16 cellular contexts compared by ENCODE assay signal in the genomic region with DNA sequence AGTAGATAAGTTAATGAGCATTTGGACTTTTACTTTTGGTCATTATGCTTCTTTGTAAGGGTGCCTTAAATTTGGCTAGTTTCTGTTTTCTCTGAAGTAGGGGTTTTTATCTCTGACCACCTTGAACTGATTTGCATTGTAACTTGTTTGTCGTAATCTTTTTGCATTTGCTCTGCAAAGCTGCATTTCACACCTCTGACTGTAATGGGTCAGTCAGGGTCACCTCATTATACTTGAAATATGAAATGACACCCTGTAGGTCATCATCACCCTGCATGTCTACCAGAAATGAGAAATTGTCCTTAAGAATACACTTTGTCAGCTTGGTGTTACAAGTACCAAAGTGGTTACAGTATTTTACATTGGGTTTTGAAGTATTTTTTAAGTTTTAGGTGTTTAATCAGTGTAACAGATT.
DNase-seq lines count a peak whose midpoint lies in the region; ATAC-seq lines count a peak whose summit lies in the region.
"Had no signal": no experiment of that assay in that cellular context is flagged by ENCODE, and none has a peak within 500 bp of the region (broad histone marks: within the 10 kb centered on the region; RNA-seq: fewer than 3 reads in every experiment).

No MANE protein-coding gene starts in this region.

- peak; percentile 45 for DNase-seq in mesendoderm
- no peak for DNase-seq in activated naive CD8-positive, alpha-beta T cell treated with anti-CD3 and anti-CD28 coated beads, Interleukin-2, amount 50 U/mL, for 24 hours
- DNase-seq in central memory CD4-positive, alpha-beta T cell: no peak
- no peak for DNase-seq in activated T-helper 2 cell treated with anti-CD3 and anti-CD28 coated beads, Interferon-gamma antibody, Interleukin-2, Interleukin-4, amounts not matched to agents 10 μg/mL and 5 μg/mL and 100 μg/mL, durations not matched to agents 14 hours and 24 hours and 36 hours (ENCODE audit: low spot score)
- DNase-seq: activated CD4-positive, alpha-beta T cell treated with anti-CD3 and anti-CD28 coated beads for 48 hours; body of pancreas; CD4-positive, alpha-beta memory T cell; KBM-7; NCI-H2029 treated with DMSO at 0.1 percent for 48 hours; testis had no signal

- no peak overlapping the region for H2BK120ac ChIP-seq in mesendoderm (ENCODE audit: low read depth, low read length)

- no peak overlapping the region for H3K9ac ChIP-seq in mesendoderm (ENCODE audit: low read length)

- H3K18ac ChIP-seq in mesendoderm (ENCODE audit: low read length): no peak overlapping the region

- H2BK15ac ChIP-seq in mesendoderm (replicated peaks; ENCODE audit: low read depth): no peak overlapping the region

- peaks cover 6% of the 10 kb centered on the region for H3K4me1 ChIP-seq in mesendoderm (ENCODE audit: control insufficient read depth, low read depth, low read length)
- H3K4me1 ChIP-seq: body of pancreas, testis had no signal

- H3K4me3 Mint-ChIP-seq in activated naive CD8-positive, alpha-beta T cell treated with anti-CD3 and anti-CD28 coated beads, Interleukin-2, amount 50 U/mL, for 24 hours: no peak overlapping the region
- no peak overlapping the region for H3K4me3 Mint-ChIP-seq in activated T-helper 2 cell treated with anti-CD3 and anti-CD28 coated beads, Interferon-gamma antibody, Interleukin-2, Interleukin-4, amounts not matched to agents 10 μg/mL and 5 μg/mL and 100 μg/mL, durations not matched to agents 14 hours and 24 hours and 36 hours (ENCODE audit: low read depth)
- H3K4me3 Mint-ChIP-seq: CD4-positive, alpha-beta memory T cell; neural crest cell; T-helper 1 cell treated with Interleukin-12 subunit alpha and Interleukin-12 subunit beta and Interleukin-4 antibody, amounts not matched to agents 30 μg/mL and 1 μg/mL, for 36 hours had no signal

- H3K36me3 ChIP-seq in mesendoderm (ENCODE audit: control insufficient read depth, insufficient read depth, low read length): no peaks in the 10 kb centered on the region

- no peak overlapping the region for H3K4me3 ChIP-seq in mesendoderm (ENCODE audit: low read length)
- H3K4me3 ChIP-seq: body of pancreas, testis had no signal

- ATAC-seq in GM18873 (IDR thresholded peaks at IDR 0.05; ENCODE audit: low FRiP score, unreplicated experiment) (peak; percentile 49), GM21619 (IDR thresholded peaks at IDR 0.05; ENCODE audit: unreplicated experiment) (peak; percentile 88), HG03095 (IDR thresholded peaks at IDR 0.05; ENCODE audit: unreplicated experiment) (peak; percentile 52)
- ATAC-seq in activated naive CD8-positive, alpha-beta T cell treated with anti-CD3 and anti-CD28 coated beads, Interleukin-2, amount 50 U/mL, for 24 hours: no peak
- ATAC-seq: body of pancreas, left lobe of liver had no signal

- H3K56ac ChIP-seq in mesendoderm (ENCODE audit: low read length): no peak overlapping the region

- H3K79me1 ChIP-seq in mesendoderm (ENCODE audit: low read length): no peaks in the 10 kb centered on the region

- H3K4me1 Mint-ChIP-seq in activated naive CD8-positive, alpha-beta T cell treated with anti-CD3 and anti-CD28 coated beads, Interleukin-2, amount 50 U/mL, for 24 hours: no peaks in the 10 kb centered on the region
- H3K4me1 Mint-ChIP-seq in activated T-helper 2 cell treated with anti-CD3 and anti-CD28 coated beads, Interferon-gamma antibody, Interleukin-2, Interleukin-4, amounts not matched to agents 10 μg/mL and 5 μg/mL and 100 μg/mL, durations not matched to agents 14 hours and 24 hours and 36 hours (ENCODE audit: low read depth): no peaks in the 10 kb centered on the region
- H3K4me1 Mint-ChIP-seq: CD4-positive, alpha-beta memory T cell had no signal

- no peaks in the 10 kb centered on the region for H3K36me3 Mint-ChIP-seq in activated naive CD8-positive, alpha-beta T cell treated with anti-CD3 and anti-CD28 coated beads, Interleukin-2, amount 50 U/mL, for 24 hours (ENCODE audit: low read depth)
- no peaks in the 10 kb centered on the region for H3K36me3 Mint-ChIP-seq in activated T-helper 2 cell treated with anti-CD3 and anti-CD28 coated beads, Interferon-gamma antibody, Interleukin-2, Interleukin-4, amounts not matched to agents 10 μg/mL and 5 μg/mL and 100 μg/mL, durations not matched to agents 14 hours and 24 hours and 36 hours (ENCODE audit: low read depth)
- H3K36me3 Mint-ChIP-seq: CD4-positive, alpha-beta memory T cell had no signal

- no peak overlapping the region for H4K5ac ChIP-seq in mesendoderm (ENCODE audit: low read length)

- H2BK5ac ChIP-seq in mesendoderm (ENCODE audit: low read length): no peak overlapping the region

- H4K8ac ChIP-seq in mesendoderm (ENCODE audit: low read depth, low read length): no peak overlapping the region

- H3K27me3 Mint-ChIP-seq in activated naive CD8-positive, alpha-beta T cell treated with anti-CD3 and anti-CD28 coated beads, Interleukin-2, amount 50 U/mL, for 24 hours: peaks cover 4% of the 10 kb centered on the region
- H3K27me3 Mint-ChIP-seq in activated T-helper 2 cell treated with anti-CD3 and anti-CD28 coated beads, Interferon-gamma antibody, Interleukin-2, Interleukin-4, amounts not matched to agents 10 μg/mL and 5 μg/mL and 100 μg/mL, durations not matched to agents 14 hours and 24 hours and 36 hours (ENCODE audit: low read depth): no peaks in the 10 kb centered on the region

- H3K79me2 ChIP-seq in mesendoderm (ENCODE audit: control insufficient read depth, insufficient read depth, low read length): no peaks in the 10 kb centered on the region

- intact Hi-C loops in activated T-helper 2 cell treated with anti-CD3 and anti-CD28 coated beads, Interferon-gamma antibody, Interleukin-2, Interleukin-4, amounts not matched to agents 10 μg/mL and 5 μg/mL and 100 μg/mL, durations not matched to agents 14 hours and 24 hours and 36 hours (cut with micrococcal nuclease): no loop called here

- H3K4ac ChIP-seq in mesendoderm (ENCODE audit: low read depth, low read length): no peak overlapping the region

- WGBS in mesendoderm (ENCODE audit: extremely low coverage, insufficient coverage, low lambda C conversion rate): no CpG with 5 or more reads among the region's 1 CpG

- no peak overlapping the region for H3K27ac ChIP-seq in mesendoderm (ENCODE audit: low read depth, low read length)
- H3K27ac ChIP-seq: body of pancreas, testis had no signal

- H3K27ac Mint-ChIP-seq in activated naive CD8-positive, alpha-beta T cell treated with anti-CD3 and anti-CD28 coated beads, Interleukin-2, amount 50 U/mL, for 24 hours: no peak overlapping the region
- no peak overlapping the region for H3K27ac Mint-ChIP-seq in activated T-helper 2 cell treated with anti-CD3 and anti-CD28 coated beads, Interferon-gamma antibody, Interleukin-2, Interleukin-4, amounts not matched to agents 10 μg/mL and 5 μg/mL and 100 μg/mL, durations not matched to agents 14 hours and 24 hours and 36 hours
- H3K27ac Mint-ChIP-seq: CD4-positive, alpha-beta memory T cell; T-helper 1 cell treated with Interleukin-12 subunit alpha and Interleukin-12 subunit beta and Interleukin-4 antibody, amounts not matched to agents 30 μg/mL and 1 μg/mL, for 36 hours had no signal

- no peaks in the 10 kb centered on the region for H3K9me3 Mint-ChIP-seq in activated naive CD8-positive, alpha-beta T cell treated with anti-CD3 and anti-CD28 coated beads, Interleukin-2, amount 50 U/mL, for 24 hours
- no peaks in the 10 kb centered on the region for H3K9me3 Mint-ChIP-seq in activated T-helper 2 cell treated with anti-CD3 and anti-CD28 coated beads, Interferon-gamma antibody, Interleukin-2, Interleukin-4, amounts not matched to agents 10 μg/mL and 5 μg/mL and 100 μg/mL, durations not matched to agents 14 hours and 24 hours and 36 hours
- H3K9me3 Mint-ChIP-seq: CD4-positive, alpha-beta memory T cell; T-helper 1 cell treated with Interleukin-12 subunit alpha and Interleukin-12 subunit beta and Interleukin-4 antibody, amounts not matched to agents 30 μg/mL and 1 μg/mL, for 36 hours had no signal

- H2AK5ac ChIP-seq in mesendoderm (ENCODE audit: low read length): no peak overlapping the region

- no peak overlapping the region for H3K4me2 ChIP-seq in mesendoderm (ENCODE audit: low read length)

- no peaks in the 10 kb centered on the region for H3K27me3 ChIP-seq in mesendoderm (ENCODE audit: insufficient read depth, low read length, poor library complexity)
- H3K27me3 ChIP-seq: body of pancreas, testis had no signal

- H3K23ac ChIP-seq in mesendoderm (ENCODE audit: low read length): no peak overlapping the region
